2 cellular contexts compared by ENCODE assay signal in the genomic region with DNA sequence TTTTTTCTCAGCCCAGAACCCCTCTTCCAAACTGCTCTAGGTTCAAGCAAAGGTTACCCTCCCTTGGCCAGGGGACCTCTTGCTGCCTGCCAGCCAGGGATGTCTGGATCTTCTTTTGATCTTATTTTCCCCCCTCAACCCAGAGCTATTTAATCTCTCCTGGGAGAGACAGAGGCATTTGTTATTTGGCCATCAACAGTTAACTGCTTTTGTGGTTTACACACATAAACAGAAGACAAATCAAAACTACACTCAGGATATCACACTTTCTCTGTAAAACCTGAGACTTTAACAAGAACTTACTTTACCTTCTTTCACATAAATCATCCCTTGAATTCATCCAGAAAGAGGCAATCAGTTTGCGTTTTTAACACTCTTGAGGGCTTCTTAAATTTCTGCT.
TF ChIP-seq lines count a peak whose summit lies in the region.

No MANE protein-coding gene starts in this region.

TF ChIP-seq in A549, 52 proteins besides CTCF, POLR2A, EP300 and RAD21 (continued from another document):
- TF ChIP-seq, protein P1, sequence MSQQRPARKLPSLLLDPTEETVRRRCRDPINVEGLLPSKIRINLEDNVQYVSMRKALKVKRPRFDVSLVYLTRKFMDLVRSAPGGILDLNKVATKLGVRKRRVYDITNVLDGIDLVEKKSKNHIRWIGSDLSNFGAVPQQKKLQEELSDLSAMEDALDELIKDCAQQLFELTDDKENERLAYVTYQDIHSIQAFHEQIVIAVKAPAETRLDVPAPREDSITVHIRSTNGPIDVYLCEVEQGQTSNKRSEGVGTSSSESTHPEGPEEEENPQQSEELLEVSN (IDR thresholded peaks at IDR 0.05; ENCODE audit: borderline replicate concordance, low read depth) = no peak

TF ChIP-seq in HEK293, 187 proteins besides CTCF, POLR2A, EP300 and RAD21 (continued from another document and continues in another):
- TF ChIP-seq, protein P2, sequence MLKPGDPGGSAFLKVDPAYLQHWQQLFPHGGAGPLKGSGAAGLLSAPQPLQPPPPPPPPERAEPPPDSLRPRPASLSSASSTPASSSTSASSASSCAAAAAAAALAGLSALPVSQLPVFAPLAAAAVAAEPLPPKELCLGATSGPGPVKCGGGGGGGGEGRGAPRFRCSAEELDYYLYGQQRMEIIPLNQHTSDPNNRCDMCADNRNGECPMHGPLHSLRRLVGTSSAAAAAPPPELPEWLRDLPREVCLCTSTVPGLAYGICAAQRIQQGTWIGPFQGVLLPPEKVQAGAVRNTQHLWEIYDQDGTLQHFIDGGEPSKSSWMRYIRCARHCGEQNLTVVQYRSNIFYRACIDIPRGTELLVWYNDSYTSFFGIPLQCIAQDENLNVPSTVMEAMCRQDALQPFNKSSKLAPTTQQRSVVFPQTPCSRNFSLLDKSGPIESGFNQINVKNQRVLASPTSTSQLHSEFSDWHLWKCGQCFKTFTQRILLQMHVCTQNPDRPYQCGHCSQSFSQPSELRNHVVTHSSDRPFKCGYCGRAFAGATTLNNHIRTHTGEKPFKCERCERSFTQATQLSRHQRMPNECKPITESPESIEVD (tag by site-specific recombination; IDR thresholded peaks at IDR 0.05) = peak; percentile 96
- TF ChIP-seq, protein P3, sequence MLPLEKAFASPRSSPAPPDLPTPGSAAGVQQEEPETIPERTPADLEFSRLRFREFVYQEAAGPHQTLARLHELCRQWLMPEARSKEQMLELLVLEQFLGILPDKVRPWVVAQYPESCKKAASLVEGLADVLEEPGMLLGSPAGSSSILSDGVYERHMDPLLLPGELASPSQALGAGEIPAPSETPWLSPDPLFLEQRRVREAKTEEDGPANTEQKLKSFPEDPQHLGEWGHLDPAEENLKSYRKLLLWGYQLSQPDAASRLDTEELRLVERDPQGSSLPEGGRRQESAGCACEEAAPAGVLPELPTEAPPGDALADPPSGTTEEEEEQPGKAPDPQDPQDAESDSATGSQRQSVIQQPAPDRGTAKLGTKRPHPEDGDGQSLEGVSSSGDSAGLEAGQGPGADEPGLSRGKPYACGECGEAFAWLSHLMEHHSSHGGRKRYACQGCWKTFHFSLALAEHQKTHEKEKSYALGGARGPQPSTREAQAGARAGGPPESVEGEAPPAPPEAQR (tag by site-specific recombination; IDR thresholded peaks at IDR 0.05) = no peak
- TF ChIP-seq HOXA7 (CRISPR knock-in tag; IDR thresholded peaks at IDR 0.05; ENCODE audit: borderline replicate concordance) (no peak), ZNF561 (tag by site-specific recombination; IDR thresholded peaks at IDR 0.05; ENCODE audit: borderline replicate concordance) (peak; percentile 59; the same call in 1 of the 2 replicates), ZXDB (tag by site-specific recombination; IDR thresholded peaks at IDR 0.05) (peak; percentile 28; the same call in 1 of the 2 replicates), MZF1 (tag by site-specific recombination; IDR thresholded peaks at IDR 0.05; ENCODE audit: borderline replicate concordance) (no peak), MYNN (tag by site-specific recombination; IDR thresholded peaks at IDR 0.05; ENCODE audit: borderline replicate concordance) (no peak), ZNF19 (tag by site-specific recombination; IDR thresholded peaks at IDR 0.05; ENCODE audit: low read depth) (no peak), ZSCAN16 (tag by site-specific recombination; IDR thresholded peaks at IDR 0.05) (0 out of 2 replicates have a peak, but pooled peaks have one; percentile 36), OVOL3 (tag by site-specific recombination; IDR thresholded peaks at IDR 0.05) (0 out of 2 replicates have a peak, but pooled peaks have one; percentile 63), PRDM1 (tag by site-specific recombination; IDR thresholded peaks at IDR 0.05) (no peak), ZNF660 (tag by site-specific recombination; IDR thresholded peaks at IDR 0.05) (peak; percentile 60; the same call in 1 of the 2 replicates), GFI1B (tag by site-specific recombination; IDR thresholded peaks at IDR 0.05) (peak; percentile 81; the same call in 1 of the 2 replicates), ZNF341 (tag by site-specific recombination; IDR thresholded peaks at IDR 0.05; ENCODE audit: low read depth) (peak; percentile 69), FEZF1 (tag by site-specific recombination; IDR thresholded peaks at IDR 0.05) (peak; percentile 94), OSR2 (tag by site-specific recombination; IDR thresholded peaks at IDR 0.05) (peak; percentile 47; the same call in 1 of the 2 replicates), YY1 (tag by site-specific recombination; IDR thresholded peaks at IDR 0.05) (no peak), ZNF843 (tag by site-specific recombination; IDR thresholded peaks at IDR 0.05) (peak; percentile 88), ZBTB17 (tag by site-specific recombination; IDR thresholded peaks at IDR 0.05) (0 out of 2 replicates have a peak, but pooled peaks have one; percentile 15)
- TF ChIP-seq, protein P4, sequence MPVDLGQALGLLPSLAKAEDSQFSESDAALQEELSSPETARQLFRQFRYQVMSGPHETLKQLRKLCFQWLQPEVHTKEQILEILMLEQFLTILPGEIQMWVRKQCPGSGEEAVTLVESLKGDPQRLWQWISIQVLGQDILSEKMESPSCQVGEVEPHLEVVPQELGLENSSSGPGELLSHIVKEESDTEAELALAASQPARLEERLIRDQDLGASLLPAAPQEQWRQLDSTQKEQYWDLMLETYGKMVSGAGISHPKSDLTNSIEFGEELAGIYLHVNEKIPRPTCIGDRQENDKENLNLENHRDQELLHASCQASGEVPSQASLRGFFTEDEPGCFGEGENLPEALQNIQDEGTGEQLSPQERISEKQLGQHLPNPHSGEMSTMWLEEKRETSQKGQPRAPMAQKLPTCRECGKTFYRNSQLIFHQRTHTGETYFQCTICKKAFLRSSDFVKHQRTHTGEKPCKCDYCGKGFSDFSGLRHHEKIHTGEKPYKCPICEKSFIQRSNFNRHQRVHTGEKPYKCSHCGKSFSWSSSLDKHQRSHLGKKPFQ (tag by site-specific recombination; IDR thresholded peaks at IDR 0.05) = peak; percentile 38; the same call in 1 of the 2 replicates
- TF ChIP-seq, protein P5, sequence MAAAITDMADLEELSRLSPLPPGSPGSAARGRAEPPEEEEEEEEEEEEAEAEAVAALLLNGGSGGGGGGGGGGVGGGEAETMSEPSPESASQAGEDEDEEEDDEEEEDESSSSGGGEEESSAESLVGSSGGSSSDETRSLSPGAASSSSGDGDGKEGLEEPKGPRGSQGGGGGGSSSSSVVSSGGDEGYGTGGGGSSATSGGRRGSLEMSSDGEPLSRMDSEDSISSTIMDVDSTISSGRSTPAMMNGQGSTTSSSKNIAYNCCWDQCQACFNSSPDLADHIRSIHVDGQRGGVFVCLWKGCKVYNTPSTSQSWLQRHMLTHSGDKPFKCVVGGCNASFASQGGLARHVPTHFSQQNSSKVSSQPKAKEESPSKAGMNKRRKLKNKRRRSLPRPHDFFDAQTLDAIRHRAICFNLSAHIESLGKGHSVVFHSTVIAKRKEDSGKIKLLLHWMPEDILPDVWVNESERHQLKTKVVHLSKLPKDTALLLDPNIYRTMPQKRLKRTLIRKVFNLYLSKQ (tag by site-specific recombination; IDR thresholded peaks at IDR 0.05; ENCODE audit: borderline replicate concordance) = no peak
- TF ChIP-seq, protein P6, sequence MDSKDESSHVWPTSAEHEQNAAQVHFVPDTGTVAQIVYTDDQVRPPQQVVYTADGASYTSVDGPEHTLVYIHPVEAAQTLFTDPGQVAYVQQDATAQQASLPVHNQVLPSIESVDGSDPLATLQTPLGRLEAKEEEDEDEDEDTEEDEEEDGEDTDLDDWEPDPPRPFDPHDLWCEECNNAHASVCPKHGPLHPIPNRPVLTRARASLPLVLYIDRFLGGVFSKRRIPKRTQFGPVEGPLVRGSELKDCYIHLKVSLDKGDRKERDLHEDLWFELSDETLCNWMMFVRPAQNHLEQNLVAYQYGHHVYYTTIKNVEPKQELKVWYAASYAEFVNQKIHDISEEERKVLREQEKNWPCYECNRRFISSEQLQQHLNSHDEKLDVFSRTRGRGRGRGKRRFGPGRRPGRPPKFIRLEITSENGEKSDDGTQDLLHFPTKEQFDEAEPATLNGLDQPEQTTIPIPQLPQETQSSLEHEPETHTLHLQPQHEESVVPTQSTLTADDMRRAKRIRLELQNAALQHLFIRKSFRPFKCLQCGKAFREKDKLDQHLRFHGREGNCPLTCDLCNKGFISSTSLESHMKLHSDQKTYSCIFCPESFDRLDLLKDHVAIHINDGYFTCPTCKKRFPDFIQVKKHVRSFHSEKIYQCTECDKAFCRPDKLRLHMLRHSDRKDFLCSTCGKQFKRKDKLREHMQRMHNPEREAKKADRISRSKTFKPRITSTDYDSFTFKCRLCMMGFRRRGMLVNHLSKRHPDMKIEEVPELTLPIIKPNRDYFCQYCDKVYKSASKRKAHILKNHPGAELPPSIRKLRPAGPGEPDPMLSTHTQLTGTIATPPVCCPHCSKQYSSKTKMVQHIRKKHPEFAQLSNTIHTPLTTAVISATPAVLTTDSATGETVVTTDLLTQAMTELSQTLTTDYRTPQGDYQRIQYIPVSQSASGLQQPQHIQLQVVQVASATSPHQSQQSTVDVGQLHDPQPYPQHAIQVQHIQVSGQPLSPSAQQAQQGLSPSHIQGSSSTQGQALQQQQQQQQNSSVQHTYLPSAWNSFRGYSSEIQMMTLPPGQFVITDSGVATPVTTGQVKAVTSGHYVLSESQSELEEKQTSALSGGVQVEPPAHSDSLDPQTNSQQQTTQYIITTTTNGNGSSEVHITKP (tag by site-specific recombination; IDR thresholded peaks at IDR 0.05) = peak; percentile 66
- TF ChIP-seq, protein P7, sequence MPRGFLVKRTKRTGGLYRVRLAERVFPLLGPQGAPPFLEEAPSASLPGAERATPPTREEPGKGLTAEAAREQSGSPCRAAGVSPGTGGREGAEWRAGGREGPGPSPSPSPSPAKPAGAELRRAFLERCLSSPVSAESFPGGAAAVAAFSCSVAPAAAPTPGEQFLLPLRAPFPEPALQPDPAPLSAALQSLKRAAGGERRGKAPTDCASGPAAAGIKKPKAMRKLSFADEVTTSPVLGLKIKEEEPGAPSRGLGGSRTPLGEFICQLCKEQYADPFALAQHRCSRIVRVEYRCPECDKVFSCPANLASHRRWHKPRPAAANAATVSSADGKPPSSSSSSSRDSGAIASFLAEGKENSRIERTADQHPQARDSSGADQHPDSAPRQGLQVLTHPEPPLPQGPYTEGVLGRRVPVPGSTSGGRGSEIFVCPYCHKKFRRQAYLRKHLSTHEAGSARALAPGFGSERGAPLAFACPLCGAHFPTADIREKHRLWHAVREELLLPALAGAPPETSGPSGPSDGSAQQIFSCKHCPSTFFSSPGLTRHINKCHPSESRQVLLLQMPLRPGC (tag by site-specific recombination; IDR thresholded peaks at IDR 0.05) = no peak
- TF ChIP-seq, protein P8, sequence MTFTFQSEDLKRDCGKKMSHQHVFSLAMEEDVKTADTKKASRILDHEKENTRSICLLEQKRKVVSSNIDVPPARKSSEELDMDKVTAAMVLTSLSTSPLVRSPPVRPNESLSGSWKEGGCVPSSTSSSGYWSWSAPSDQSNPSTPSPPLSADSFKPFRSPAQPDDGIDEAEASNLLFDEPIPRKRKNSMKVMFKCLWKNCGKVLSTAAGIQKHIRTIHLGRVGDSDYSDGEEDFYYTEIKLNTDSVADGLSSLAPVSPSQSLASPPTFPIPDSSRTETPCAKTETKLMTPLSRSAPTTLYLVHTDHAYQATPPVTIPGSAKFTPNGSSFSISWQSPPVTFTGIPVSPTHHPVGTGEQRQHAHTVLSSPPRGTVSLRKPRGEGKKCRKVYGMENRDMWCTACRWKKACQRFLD (tag by site-specific recombination; IDR thresholded peaks at IDR 0.05) = no peak
- TF ChIP-seq, protein P9, sequence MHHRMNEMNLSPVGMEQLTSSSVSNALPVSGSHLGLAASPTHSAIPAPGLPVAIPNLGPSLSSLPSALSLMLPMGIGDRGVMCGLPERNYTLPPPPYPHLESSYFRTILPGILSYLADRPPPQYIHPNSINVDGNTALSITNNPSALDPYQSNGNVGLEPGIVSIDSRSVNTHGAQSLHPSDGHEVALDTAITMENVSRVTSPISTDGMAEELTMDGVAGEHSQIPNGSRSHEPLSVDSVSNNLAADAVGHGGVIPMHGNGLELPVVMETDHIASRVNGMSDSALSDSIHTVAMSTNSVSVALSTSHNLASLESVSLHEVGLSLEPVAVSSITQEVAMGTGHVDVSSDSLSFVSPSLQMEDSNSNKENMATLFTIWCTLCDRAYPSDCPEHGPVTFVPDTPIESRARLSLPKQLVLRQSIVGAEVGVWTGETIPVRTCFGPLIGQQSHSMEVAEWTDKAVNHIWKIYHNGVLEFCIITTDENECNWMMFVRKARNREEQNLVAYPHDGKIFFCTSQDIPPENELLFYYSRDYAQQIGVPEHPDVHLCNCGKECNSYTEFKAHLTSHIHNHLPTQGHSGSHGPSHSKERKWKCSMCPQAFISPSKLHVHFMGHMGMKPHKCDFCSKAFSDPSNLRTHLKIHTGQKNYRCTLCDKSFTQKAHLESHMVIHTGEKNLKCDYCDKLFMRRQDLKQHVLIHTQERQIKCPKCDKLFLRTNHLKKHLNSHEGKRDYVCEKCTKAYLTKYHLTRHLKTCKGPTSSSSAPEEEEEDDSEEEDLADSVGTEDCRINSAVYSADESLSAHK (tag by site-specific recombination; IDR thresholded peaks at IDR 0.05) = peak; percentile 70; the same call in 1 of the 2 replicates
- TF ChIP-seq, protein P10, sequence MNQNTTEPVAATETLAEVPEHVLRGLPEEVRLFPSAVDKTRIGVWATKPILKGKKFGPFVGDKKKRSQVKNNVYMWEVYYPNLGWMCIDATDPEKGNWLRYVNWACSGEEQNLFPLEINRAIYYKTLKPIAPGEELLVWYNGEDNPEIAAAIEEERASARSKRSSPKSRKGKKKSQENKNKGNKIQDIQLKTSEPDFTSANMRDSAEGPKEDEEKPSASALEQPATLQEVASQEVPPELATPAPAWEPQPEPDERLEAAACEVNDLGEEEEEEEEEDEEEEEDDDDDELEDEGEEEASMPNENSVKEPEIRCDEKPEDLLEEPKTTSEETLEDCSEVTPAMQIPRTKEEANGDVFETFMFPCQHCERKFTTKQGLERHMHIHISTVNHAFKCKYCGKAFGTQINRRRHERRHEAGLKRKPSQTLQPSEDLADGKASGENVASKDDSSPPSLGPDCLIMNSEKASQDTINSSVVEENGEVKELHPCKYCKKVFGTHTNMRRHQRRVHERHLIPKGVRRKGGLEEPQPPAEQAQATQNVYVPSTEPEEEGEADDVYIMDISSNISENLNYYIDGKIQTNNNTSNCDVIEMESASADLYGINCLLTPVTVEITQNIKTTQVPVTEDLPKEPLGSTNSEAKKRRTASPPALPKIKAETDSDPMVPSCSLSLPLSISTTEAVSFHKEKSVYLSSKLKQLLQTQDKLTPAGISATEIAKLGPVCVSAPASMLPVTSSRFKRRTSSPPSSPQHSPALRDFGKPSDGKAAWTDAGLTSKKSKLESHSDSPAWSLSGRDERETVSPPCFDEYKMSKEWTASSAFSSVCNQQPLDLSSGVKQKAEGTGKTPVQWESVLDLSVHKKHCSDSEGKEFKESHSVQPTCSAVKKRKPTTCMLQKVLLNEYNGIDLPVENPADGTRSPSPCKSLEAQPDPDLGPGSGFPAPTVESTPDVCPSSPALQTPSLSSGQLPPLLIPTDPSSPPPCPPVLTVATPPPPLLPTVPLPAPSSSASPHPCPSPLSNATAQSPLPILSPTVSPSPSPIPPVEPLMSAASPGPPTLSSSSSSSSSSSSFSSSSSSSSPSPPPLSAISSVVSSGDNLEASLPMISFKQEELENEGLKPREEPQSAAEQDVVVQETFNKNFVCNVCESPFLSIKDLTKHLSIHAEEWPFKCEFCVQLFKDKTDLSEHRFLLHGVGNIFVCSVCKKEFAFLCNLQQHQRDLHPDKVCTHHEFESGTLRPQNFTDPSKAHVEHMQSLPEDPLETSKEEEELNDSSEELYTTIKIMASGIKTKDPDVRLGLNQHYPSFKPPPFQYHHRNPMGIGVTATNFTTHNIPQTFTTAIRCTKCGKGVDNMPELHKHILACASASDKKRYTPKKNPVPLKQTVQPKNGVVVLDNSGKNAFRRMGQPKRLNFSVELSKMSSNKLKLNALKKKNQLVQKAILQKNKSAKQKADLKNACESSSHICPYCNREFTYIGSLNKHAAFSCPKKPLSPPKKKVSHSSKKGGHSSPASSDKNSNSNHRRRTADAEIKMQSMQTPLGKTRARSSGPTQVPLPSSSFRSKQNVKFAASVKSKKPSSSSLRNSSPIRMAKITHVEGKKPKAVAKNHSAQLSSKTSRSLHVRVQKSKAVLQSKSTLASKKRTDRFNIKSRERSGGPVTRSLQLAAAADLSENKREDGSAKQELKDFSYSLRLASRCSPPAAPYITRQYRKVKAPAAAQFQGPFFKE (tag by site-specific recombination; IDR thresholded peaks at IDR 0.05; ENCODE audit: borderline replicate concordance) = no peak
